ENCODE assay signal across 16 cellular contexts in genomic region chr5:92885950-92886349, GRCh38.
DNase-seq lines count a peak whose midpoint lies in the region; ATAC-seq and TF ChIP-seq lines count a peak whose summit lies in the region.
"Had no signal": no experiment of that assay in that cellular context is flagged by ENCODE, and none has a peak within 500 bp of the region (broad histone marks: within the 10 kb centered on the region; RNA-seq: fewer than 3 reads in every experiment).

No MANE protein-coding gene starts in this region.

- ATAC-seq in HG02798 (IDR thresholded peaks at IDR 0.05; ENCODE audit: poor library complexity, unreplicated experiment) (peak; percentile 51), left lobe of liver (peak; percentile 89), GM19397 (IDR thresholded peaks at IDR 0.05; ENCODE audit: unreplicated experiment) (no peak)
- ATAC-seq in stimulated activated memory B cell treated with anti-CD40 and anti-IgM and Interleukin-4, amounts not matched to agents 10 μg/mL and 1 μg/mL and 100 μg/mL, for 72 hours: no peak
- ATAC-seq: gastroesophageal sphincter had no signal

- H3K9me3 Mint-ChIP-seq in stimulated activated memory B cell treated with anti-CD40 and anti-IgM and Interleukin-4, amounts not matched to agents 10 μg/mL and 1 μg/mL and 100 μg/mL, for 72 hours: no peaks in the 10 kb centered on the region

- TF ChIP-seq CTCF in C4-2B (conservative IDR thresholded peaks at IDR 0.05): peak; percentile 63

- H3K4me3 Mint-ChIP-seq in stimulated activated memory B cell treated with anti-CD40 and anti-IgM and Interleukin-4, amounts not matched to agents 10 μg/mL and 1 μg/mL and 100 μg/mL, for 72 hours: no peak overlapping the region
- H3K4me3 Mint-ChIP-seq: naive B cell had no signal

- H3K27ac Mint-ChIP-seq in stimulated activated memory B cell treated with anti-CD40 and anti-IgM and Interleukin-4, amounts not matched to agents 10 μg/mL and 1 μg/mL and 100 μg/mL, for 72 hours: no peak overlapping the region
- H3K27ac Mint-ChIP-seq: naive B cell had no signal

- no peaks in the 10 kb centered on the region for H3K27me3 Mint-ChIP-seq in stimulated activated memory B cell treated with anti-CD40 and anti-IgM and Interleukin-4, amounts not matched to agents 10 μg/mL and 1 μg/mL and 100 μg/mL, for 72 hours
- H3K27me3 Mint-ChIP-seq: naive B cell had no signal

- no peak overlapping the region for H3K27ac ChIP-seq in C4-2B
- H3K27ac ChIP-seq: cardiac muscle cell, gastroesophageal sphincter, right atrium auricular region, vagina had no signal

- no peaks in the 10 kb centered on the region for H3K4me1 Mint-ChIP-seq in stimulated activated memory B cell treated with anti-CD40 and anti-IgM and Interleukin-4, amounts not matched to agents 10 μg/mL and 1 μg/mL and 100 μg/mL, for 72 hours
- H3K4me1 Mint-ChIP-seq: naive B cell had no signal

- DNase-seq in SW480 (ENCODE audit: low spot score): peak; percentile 28
- DNase-seq in left lobe of liver (ENCODE audit: low spot score): no peak
- DNase-seq in SIG-M5 (lab: John Stamatoyannopoulos, UW): no peak
- DNase-seq in D341Med (ENCODE audit: low spot score): no peak
- DNase-seq: activated naive CD4-positive, alpha-beta T cell treated with Interleukin-2 at 50 U/mL for 16 hours; DMS79; naive B cell; stimulated activated naive CD4-positive, alpha-beta T cell had no signal

- no peaks in the 10 kb centered on the region for H3K36me3 Mint-ChIP-seq in stimulated activated memory B cell treated with anti-CD40 and anti-IgM and Interleukin-4, amounts not matched to agents 10 μg/mL and 1 μg/mL and 100 μg/mL, for 72 hours
- H3K36me3 Mint-ChIP-seq: naive B cell had no signal

Comparison
In these comparisons a context has a peak if more than half of its experiments do, and no peak if none do; other contexts are left out.
1. ATAC-seq: peak in HG02798 (single experiment) and left lobe of liver (single experiment); none in GM19397 (single experiment) and stimulated activated memory B cell treated with anti-CD40 and anti-IgM and Interleukin-4, amounts not matched to agents 10 μg/mL and 1 μg/mL and 100 μg/mL, for 72 hours (single experiment).